ENCODE assay signal across 8 cellular contexts in genomic region chr12:56190695-56191155, GRCh38. TPM values are rescaled to one million over a fixed set of nuclear protein-coding genes. Genes with fewer than 3 reads are reported as not detected.
DNase-seq lines count a peak whose midpoint lies in the region; ATAC-seq and TF ChIP-seq lines count a peak whose summit lies in the region.

No MANE protein-coding gene starts in this region.

- TF ChIP-seq CTCF in LNCaP clone FGC (IDR thresholded peaks at IDR 0.05; ENCODE audit: control insufficient read depth, extremely low read depth, insufficient read depth), result no peak
- no peak for TF ChIP-seq CTCF in nephron progenitor cell (IDR thresholded peaks at IDR 0.05)

- no peaks in the 10 kb centered on the region for H3K9me3 ChIP-seq in CD4-positive, CD25-positive, alpha-beta regulatory T cell (ENCODE audit: control insufficient read depth in 2 of 2, low read length in 2 of 2)

- H3K36me3 ChIP-seq in CD4-positive, CD25-positive, alpha-beta regulatory T cell (ENCODE audit: control insufficient read depth, insufficient read depth, low read length), result peaks cover 11% of the 10 kb centered on the region

- H3K9me3 Mint-ChIP-seq in CD4-positive, CD25-positive, alpha-beta regulatory T cell, result peaks cover 0 to 1% (median 0%) of the 10 kb centered on the region in 7 donors
- no peaks in the 10 kb centered on the region for H3K9me3 Mint-ChIP-seq in dendritic cell treated with granulocyte-macrophage colony-stimulating factor and Interleukin-4, amounts not matched to agents 40 ng/mL and 50 ng/mL, for 4 days
- no peaks in the 10 kb centered on the region for H3K9me3 Mint-ChIP-seq in nephron progenitor cell

- ATAC-seq in CD4-positive, CD25-positive, alpha-beta regulatory T cell (ENCODE audit: low read depth in 2 of 2), result no peak
- ATAC-seq in GM21423 (IDR thresholded peaks at IDR 0.05; ENCODE audit: unreplicated experiment) (no peak), HG03571 (IDR thresholded peaks at IDR 0.05; ENCODE audit: unreplicated experiment) (no peak)

- intact Hi-C loops in dendritic cell treated with granulocyte-macrophage colony-stimulating factor and Interleukin-4, amounts not matched to agents 40 ng/mL and 50 ng/mL, for 4 days (cut with micrococcal nuclease), result loop anchor here (1.0 to 5.0 kb wide), 2 partner anchors 71 to 277 kb away; partner anchors contain the start of gene SPRYD4
- intact Hi-C loops in posterior cingulate gyrus (cut with DNase I), result loop anchor here (5.0 kb wide), 1 partner anchor 272 kb away; no protein-coding TSS in a partner anchor

- peak overlapping the region; percentile 97 to 99 (median 99) for H3K27ac Mint-ChIP-seq in CD4-positive, CD25-positive, alpha-beta regulatory T cell
- H3K27ac Mint-ChIP-seq in dendritic cell treated with granulocyte-macrophage colony-stimulating factor and Interleukin-4, amounts not matched to agents 40 ng/mL and 50 ng/mL, for 4 days, result peak overlapping the region; percentile 97
- H3K27ac Mint-ChIP-seq in nephron progenitor cell, result no peak overlapping the region

- peaks cover 16% of the 10 kb centered on the region for H3K27me3 Mint-ChIP-seq in CD4-positive, CD25-positive, alpha-beta regulatory T cell
- no peaks in the 10 kb centered on the region for H3K27me3 Mint-ChIP-seq in dendritic cell treated with granulocyte-macrophage colony-stimulating factor and Interleukin-4, amounts not matched to agents 40 ng/mL and 50 ng/mL, for 4 days
- H3K27me3 Mint-ChIP-seq in nephron progenitor cell (ENCODE audit: low read depth, poor library complexity), result peaks cover 4% of the 10 kb centered on the region

- peak overlapping the region; percentile 95 to 99 (median 96) for H3K4me3 Mint-ChIP-seq in CD4-positive, CD25-positive, alpha-beta regulatory T cell
- peak overlapping the region; percentile 95 for H3K4me3 Mint-ChIP-seq in dendritic cell treated with granulocyte-macrophage colony-stimulating factor and Interleukin-4, amounts not matched to agents 40 ng/mL and 50 ng/mL, for 4 days
- peak overlapping the region; percentile 92 for H3K4me3 Mint-ChIP-seq in nephron progenitor cell

- DNase-seq in CD4-positive, CD25-positive, alpha-beta regulatory T cell, result no peak
- DNase-seq in LNCaP clone FGC (ENCODE audit: low read depth) (no peak), nephron progenitor cell (no peak), AG08395 (ENCODE audit: low spot score) (no peak), posterior cingulate gyrus (no peak)

- peaks cover 30 to 60% (median 37%) of the 10 kb centered on the region in 4 donors for H3K4me1 Mint-ChIP-seq in CD4-positive, CD25-positive, alpha-beta regulatory T cell
- H3K4me1 Mint-ChIP-seq in dendritic cell treated with granulocyte-macrophage colony-stimulating factor and Interleukin-4, amounts not matched to agents 40 ng/mL and 50 ng/mL, for 4 days (ENCODE audit: low read depth), result peaks cover 43% of the 10 kb centered on the region
- peaks cover 31% of the 10 kb centered on the region for H3K4me1 Mint-ChIP-seq in nephron progenitor cell

- peak overlapping the region; percentile 71 for H3K4me3 ChIP-seq in CD4-positive, CD25-positive, alpha-beta regulatory T cell (ENCODE audit: low read depth, low read length)
- H3K4me3 ChIP-seq in LNCaP clone FGC (ENCODE audit: low read depth, low read length), result peak overlapping the region; percentile 74; the same call in 1 of the 2 replicates

- H3K27ac ChIP-seq in CD4-positive, CD25-positive, alpha-beta regulatory T cell (ENCODE audit: insufficient read depth, low read length, poor library complexity, severe bottlenecking), result peak overlapping the region; percentile 86

- H3K36me3 Mint-ChIP-seq in CD4-positive, CD25-positive, alpha-beta regulatory T cell, result peaks cover 6% of the 10 kb centered on the region
- peaks cover 24% of the 10 kb centered on the region for H3K36me3 Mint-ChIP-seq in dendritic cell treated with granulocyte-macrophage colony-stimulating factor and Interleukin-4, amounts not matched to agents 40 ng/mL and 50 ng/mL, for 4 days (ENCODE audit: low read depth)
- peaks cover 20% of the 10 kb centered on the region for H3K36me3 Mint-ChIP-seq in nephron progenitor cell (ENCODE audit: low read depth)

- peaks cover 32% of the 10 kb centered on the region for H3K4me1 ChIP-seq in CD4-positive, CD25-positive, alpha-beta regulatory T cell (ENCODE audit: control insufficient read depth, insufficient read depth, low read length, poor library complexity, severe bottlenecking)

- H3K27me3 ChIP-seq in CD4-positive, CD25-positive, alpha-beta regulatory T cell (ENCODE audit: control insufficient read depth, insufficient read depth, low read length), result no peaks in the 10 kb centered on the region

RNA-seq across cellular contexts. Expression of gene SMARCC2, which starts 1.4 kb away (rescaled TPM):
- 153 TPM for total RNA-seq in CD4-positive, CD25-positive, alpha-beta regulatory T cell
- 10 to 100 TPM; 46.3 to 64.1 (median 54.1) TPM for polyA plus RNA-seq in CD4-positive, CD25-positive, alpha-beta regulatory T cell

RNA-seq across cellular contexts. Expression of gene RNF41, which starts 31.0 kb away (rescaled TPM):
- total RNA-seq in CD4-positive, CD25-positive, alpha-beta regulatory T cell, result 33.7 TPM
- polyA plus RNA-seq in CD4-positive, CD25-positive, alpha-beta regulatory T cell, result 10 to 100 TPM; 39.2 to 45.8 (median 45.1) TPM

RNA-seq across cellular contexts. Expression of gene MYL6, which starts 32.6 kb away (rescaled TPM):
- total RNA-seq in CD4-positive, CD25-positive, alpha-beta regulatory T cell, result 933 TPM
- 1,000 to 10,000 TPM; 2,559 to 3,471 (median 2,992) TPM for polyA plus RNA-seq in CD4-positive, CD25-positive, alpha-beta regulatory T cell

RNA-seq across cellular contexts. Expression of gene NABP2, which starts 33.4 kb away (rescaled TPM):
- total RNA-seq in CD4-positive, CD25-positive, alpha-beta regulatory T cell, result 16.9 TPM
- polyA plus RNA-seq in CD4-positive, CD25-positive, alpha-beta regulatory T cell, result 1 to 10 TPM; 4.1 to 6.8 (median 5.0) TPM

RNA-seq across cellular contexts. Expression of gene MYL6B, which starts 38.3 kb away (rescaled TPM):
- total RNA-seq in CD4-positive, CD25-positive, alpha-beta regulatory T cell, result 8.8 TPM
- 10 to 100 TPM in 3 of 4 donors, 1 to 10 TPM in 1; 9.9 to 18.4 (median 11.3) TPM for polyA plus RNA-seq in CD4-positive, CD25-positive, alpha-beta regulatory T cell
